Comparison of ENCODE assay signal across 17 cellular contexts in the genomic region with DNA sequence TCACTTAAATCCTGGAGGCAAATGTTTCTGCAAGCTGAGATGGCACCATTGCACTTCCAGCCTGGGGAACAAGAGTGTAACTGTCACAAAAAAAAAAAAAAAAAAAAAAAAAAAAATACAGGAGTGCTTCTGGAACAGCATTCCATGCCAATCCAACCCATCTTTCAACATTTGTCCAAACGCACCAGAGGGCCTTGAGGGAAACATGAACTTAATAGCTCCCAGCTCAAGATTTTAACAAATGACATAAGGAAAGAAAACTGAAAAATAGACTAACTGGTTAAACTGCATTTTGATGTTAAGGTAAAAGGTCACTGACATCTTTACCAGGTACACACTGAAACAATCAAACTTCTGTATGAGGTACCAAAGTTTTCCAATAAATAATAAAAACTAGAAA. TPM values are rescaled to one million over a fixed set of nuclear protein-coding genes. Genes with fewer than 3 reads are reported as not detected.
DNase-seq lines count a peak whose midpoint lies in the region; ATAC-seq and TF ChIP-seq lines count a peak whose summit lies in the region.
"Had no signal": no experiment of that assay in that cellular context is flagged by ENCODE, and none has a peak within 500 bp of the region (broad histone marks: within the 10 kb centered on the region; RNA-seq: fewer than 3 reads in every experiment).

No MANE protein-coding gene starts in this region.

- H3K36me3 Mint-ChIP-seq in dendritic cell treated with granulocyte-macrophage colony-stimulating factor and Interleukin-4, amounts not matched to agents 40 ng/mL and 50 ng/mL, for 4 days (ENCODE audit: low read depth), result peaks cover 39% of the 10 kb centered on the region
- peaks cover 5% of the 10 kb centered on the region for H3K36me3 Mint-ChIP-seq in mesothelial cell of epicardium
- H3K36me3 Mint-ChIP-seq in type B pancreatic cell, result peaks cover 31% of the 10 kb centered on the region

- CTCF ChIA-PET in PC-3 (lab: Charles Lee), result no interaction called here

- H3K79me2 ChIP-seq in PC-3 (ENCODE audit: low read length), result peaks cover 83% of the 10 kb centered on the region

- peaks cover 9% of the 10 kb centered on the region for H3K9me3 Mint-ChIP-seq in dendritic cell treated with granulocyte-macrophage colony-stimulating factor and Interleukin-4, amounts not matched to agents 40 ng/mL and 50 ng/mL, for 4 days
- no peaks in the 10 kb centered on the region for H3K9me3 Mint-ChIP-seq in mesothelial cell of epicardium
- no peaks in the 10 kb centered on the region for H3K9me3 Mint-ChIP-seq in type B pancreatic cell
- H3K9me3 Mint-ChIP-seq: CD4-positive, alpha-beta T cell had no signal

- H3K36me3 ChIP-seq in PC-3 (ENCODE audit: low read depth, low read length), result peaks cover 28% of the 10 kb centered on the region
- H3K36me3 ChIP-seq: BE2C, HAP-1 had no signal

- no peaks in the 10 kb centered on the region for H4K20me1 ChIP-seq in PC-3 (ENCODE audit: low read length)

- peaks cover 34% of the 10 kb centered on the region for H3K4me1 ChIP-seq in PC-3 (ENCODE audit: insufficient read depth, low read length)
- H3K4me1 ChIP-seq: BE2C, HAP-1 had no signal

- H3K4me1 Mint-ChIP-seq in dendritic cell treated with granulocyte-macrophage colony-stimulating factor and Interleukin-4, amounts not matched to agents 40 ng/mL and 50 ng/mL, for 4 days (ENCODE audit: low read depth), result peaks cover 35% of the 10 kb centered on the region
- peaks cover 42% of the 10 kb centered on the region for H3K4me1 Mint-ChIP-seq in mesothelial cell of epicardium
- peaks cover 33% of the 10 kb centered on the region for H3K4me1 Mint-ChIP-seq in type B pancreatic cell (ENCODE audit: unreplicated experiment)

- peak overlapping the region; percentile 8 for H3K27ac Mint-ChIP-seq in dendritic cell treated with granulocyte-macrophage colony-stimulating factor and Interleukin-4, amounts not matched to agents 40 ng/mL and 50 ng/mL, for 4 days
- H3K27ac Mint-ChIP-seq in mesothelial cell of epicardium, result peak overlapping the region; percentile 82
- H3K27ac Mint-ChIP-seq in type B pancreatic cell, result peak overlapping the region; percentile 86
- H3K27ac Mint-ChIP-seq: CD4-positive, alpha-beta T cell had no signal

- POLR2A ChIA-PET in PC-3 (lab: Charles Lee; ENCODE audit: unreplicated experiment), result no interaction called here

- H3K27ac ChIP-seq in PC-3 (ENCODE audit: low read length), result no peak overlapping the region
- H3K27ac ChIP-seq: GM23248, HL-60 had no signal

- no peaks in the 10 kb centered on the region for H3K27me3 Mint-ChIP-seq in dendritic cell treated with granulocyte-macrophage colony-stimulating factor and Interleukin-4, amounts not matched to agents 40 ng/mL and 50 ng/mL, for 4 days
- no peaks in the 10 kb centered on the region for H3K27me3 Mint-ChIP-seq in mesothelial cell of epicardium (ENCODE audit: low read depth)
- H3K27me3 Mint-ChIP-seq in type B pancreatic cell, result no peaks in the 10 kb centered on the region
- H3K27me3 Mint-ChIP-seq: CD4-positive, alpha-beta T cell had no signal

- no peak overlapping the region for H2AFZ ChIP-seq in PC-3 (ENCODE audit: low read length)
- H2AFZ ChIP-seq: GM23248 had no signal

- TF ChIP-seq CTCF in PC-3 (conservative IDR thresholded peaks at IDR 0.05; ENCODE audit: low read depth, low read length) (no peak), mesothelial cell of epicardium (IDR thresholded peaks at IDR 0.05; ENCODE audit: unreplicated experiment) (no peak), type B pancreatic cell (conservative IDR thresholded peaks at IDR 0.05) (no peak)

- H3F3A ChIP-seq in PC-3 (ENCODE audit: low read length, unreplicated experiment), result no peaks in the 10 kb centered on the region

- H3K9ac ChIP-seq in PC-3 (ENCODE audit: low read length), result no peak overlapping the region
- H3K9ac ChIP-seq: GM23248 had no signal

- peak; percentile 42 for DNase-seq in PC-3
- no peak for DNase-seq in mesothelial cell of epicardium (ENCODE audit: low spot score in 2 of 2, unreplicated experiment in 2 of 2)
- DNase-seq in type B pancreatic cell (ENCODE audit: extremely low spot score, unreplicated experiment), result no peak
- no peak for DNase-seq in AG08396 (ENCODE audit: low spot score)
- DNase-seq in DMS 273 treated with DMSO at 0.1 percent for 48 hours (lab: John Stamatoyannopoulos, UW), result no peak
- DNase-seq: BE2C; C1 segment of cervical spinal cord; Caco-2; CD4-positive, alpha-beta T cell; DMS153; DMS79; GDM1; GM23248 had no signal

- intact Hi-C loops in PC-3 (cut with micrococcal nuclease), result no loop called here
- intact Hi-C loops in dendritic cell treated with granulocyte-macrophage colony-stimulating factor and Interleukin-4, amounts not matched to agents 40 ng/mL and 50 ng/mL, for 4 days (cut with micrococcal nuclease), result no loop called here

- peak overlapping the region; percentile 54 for H3K4me2 ChIP-seq in PC-3 (ENCODE audit: low read length)

- no peak for ATAC-seq in PC-3
- ATAC-seq in HG02884 (IDR thresholded peaks at IDR 0.05; ENCODE audit: unreplicated experiment), result no peak

- no peak overlapping the region for H3K4me3 Mint-ChIP-seq in dendritic cell treated with granulocyte-macrophage colony-stimulating factor and Interleukin-4, amounts not matched to agents 40 ng/mL and 50 ng/mL, for 4 days
- H3K4me3 Mint-ChIP-seq in mesothelial cell of epicardium (no peak overlapping the region), type B pancreatic cell (peak overlapping the region; percentile 45)
- H3K4me3 Mint-ChIP-seq: CD4-positive, alpha-beta T cell had no signal

- no peaks in the 10 kb centered on the region for H3K9me3 ChIP-seq in PC-3 (ENCODE audit: low read length)
- H3K9me3 ChIP-seq: BE2C, Caco-2 had no signal

- H3K27me3 ChIP-seq in PC-3 (ENCODE audit: low read length), result no peaks in the 10 kb centered on the region
- H3K27me3 ChIP-seq: BE2C had no signal

- no TSS peak for BruUV-seq in PC-3 (replicated peaks; lab: Mats Ljungman, UMichigan)

- H3K4me3 ChIP-seq in PC-3 (ENCODE audit: low read length), result no peak overlapping the region
- H3K4me3 ChIP-seq: GM23248, HAP-1 had no signal

- H3K9me2 ChIP-seq in PC-3 (replicated peaks; ENCODE audit: low read length), result no peaks in the 10 kb centered on the region

RNA-seq across cellular contexts. Expression of a gene that starts 47.7 kb away (rescaled TPM):
- total RNA-seq in PC-3 (2014; rRNA removed) (32.9 and 45.4 TPM in 2 replicates), mesothelial cell of epicardium (143 to 152 TPM (median 145 TPM) in 3 replicates), type B pancreatic cell (ENCODE audit: low replicate concordance) (76.2 and 81.0 TPM in 2 replicates)

RNA-seq across cellular contexts. Expression of a gene that starts 49.0 kb away (rescaled TPM):
- 8.4 and 12.7 TPM in 2 replicates for total RNA-seq in PC-3 (2014; rRNA removed)
- 26.7 to 29.6 TPM (median 29.0 TPM) in 3 replicates for total RNA-seq in mesothelial cell of epicardium
- 24.7 and 27.3 TPM in 2 replicates for total RNA-seq in type B pancreatic cell (ENCODE audit: low replicate concordance)

Comparison
In these comparisons a context has a peak if more than half of its experiments do, and no peak if none do; other contexts are left out.
1. H3K27ac Mint-ChIP-seq: peak in every context shown above with its lines; median percentile 86 in type B pancreatic cell; 82 in mesothelial cell of epicardium; 8 in dendritic cell treated with granulocyte-macrophage colony-stimulating factor and Interleukin-4, amounts not matched to agents 40 ng/mL and 50 ng/mL, for 4 days.